1 cellular context compared by ENCODE assay signal in the genomic region with DNA sequence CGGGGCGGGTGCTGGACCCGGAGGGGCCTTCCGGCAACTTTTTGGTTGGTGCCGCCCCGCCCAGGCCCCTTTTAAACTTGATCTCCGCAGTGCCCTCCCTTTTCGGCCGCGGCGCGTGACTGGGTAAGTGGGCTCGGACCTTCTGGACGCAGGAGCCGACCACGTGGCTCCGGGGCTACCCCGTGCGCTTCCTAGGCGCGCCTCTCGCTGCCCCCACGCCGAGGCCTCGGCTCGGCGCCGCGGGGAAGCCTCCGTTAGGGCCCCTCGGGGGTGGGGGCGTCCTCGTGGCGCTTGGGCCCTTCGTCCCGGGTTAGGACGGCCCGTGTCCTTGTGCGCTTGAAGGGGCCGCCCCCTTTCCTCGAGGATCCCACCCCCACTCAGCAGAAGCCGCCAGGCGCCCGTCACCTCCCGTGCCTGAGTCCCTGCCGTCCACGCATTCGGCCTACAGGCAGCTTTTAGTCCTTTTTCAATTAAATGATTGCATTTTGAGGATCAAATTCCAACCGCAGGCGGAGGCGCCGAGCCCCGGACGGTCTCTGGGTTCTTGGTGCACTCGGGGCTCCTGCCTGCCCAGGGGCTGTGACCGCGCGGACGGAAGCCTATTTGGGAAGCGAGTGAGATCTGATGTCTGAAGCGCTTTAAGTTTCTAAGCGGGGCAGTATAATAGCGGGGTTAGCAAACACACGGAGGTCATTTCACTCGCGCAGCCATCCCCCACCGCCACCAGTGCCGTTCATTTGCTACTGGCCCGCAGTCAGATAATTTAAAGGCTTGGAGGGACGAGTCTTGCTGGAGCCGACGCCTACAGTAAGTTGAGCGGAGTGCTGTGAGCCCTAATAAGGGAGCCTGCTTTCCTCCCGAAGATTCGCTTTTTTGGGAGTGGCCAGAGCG.
A peak's percentile ranks its signal among the peaks of the same experiment; 100 is the strongest.
TF ChIP-seq lines count a peak whose summit lies in the region.

No MANE protein-coding gene starts in this region.

TF ChIP-seq in K562, 482 proteins besides CTCF, POLR2A, EP300 and RAD21 (continued from another document):
- TF ChIP-seq, protein P1, sequence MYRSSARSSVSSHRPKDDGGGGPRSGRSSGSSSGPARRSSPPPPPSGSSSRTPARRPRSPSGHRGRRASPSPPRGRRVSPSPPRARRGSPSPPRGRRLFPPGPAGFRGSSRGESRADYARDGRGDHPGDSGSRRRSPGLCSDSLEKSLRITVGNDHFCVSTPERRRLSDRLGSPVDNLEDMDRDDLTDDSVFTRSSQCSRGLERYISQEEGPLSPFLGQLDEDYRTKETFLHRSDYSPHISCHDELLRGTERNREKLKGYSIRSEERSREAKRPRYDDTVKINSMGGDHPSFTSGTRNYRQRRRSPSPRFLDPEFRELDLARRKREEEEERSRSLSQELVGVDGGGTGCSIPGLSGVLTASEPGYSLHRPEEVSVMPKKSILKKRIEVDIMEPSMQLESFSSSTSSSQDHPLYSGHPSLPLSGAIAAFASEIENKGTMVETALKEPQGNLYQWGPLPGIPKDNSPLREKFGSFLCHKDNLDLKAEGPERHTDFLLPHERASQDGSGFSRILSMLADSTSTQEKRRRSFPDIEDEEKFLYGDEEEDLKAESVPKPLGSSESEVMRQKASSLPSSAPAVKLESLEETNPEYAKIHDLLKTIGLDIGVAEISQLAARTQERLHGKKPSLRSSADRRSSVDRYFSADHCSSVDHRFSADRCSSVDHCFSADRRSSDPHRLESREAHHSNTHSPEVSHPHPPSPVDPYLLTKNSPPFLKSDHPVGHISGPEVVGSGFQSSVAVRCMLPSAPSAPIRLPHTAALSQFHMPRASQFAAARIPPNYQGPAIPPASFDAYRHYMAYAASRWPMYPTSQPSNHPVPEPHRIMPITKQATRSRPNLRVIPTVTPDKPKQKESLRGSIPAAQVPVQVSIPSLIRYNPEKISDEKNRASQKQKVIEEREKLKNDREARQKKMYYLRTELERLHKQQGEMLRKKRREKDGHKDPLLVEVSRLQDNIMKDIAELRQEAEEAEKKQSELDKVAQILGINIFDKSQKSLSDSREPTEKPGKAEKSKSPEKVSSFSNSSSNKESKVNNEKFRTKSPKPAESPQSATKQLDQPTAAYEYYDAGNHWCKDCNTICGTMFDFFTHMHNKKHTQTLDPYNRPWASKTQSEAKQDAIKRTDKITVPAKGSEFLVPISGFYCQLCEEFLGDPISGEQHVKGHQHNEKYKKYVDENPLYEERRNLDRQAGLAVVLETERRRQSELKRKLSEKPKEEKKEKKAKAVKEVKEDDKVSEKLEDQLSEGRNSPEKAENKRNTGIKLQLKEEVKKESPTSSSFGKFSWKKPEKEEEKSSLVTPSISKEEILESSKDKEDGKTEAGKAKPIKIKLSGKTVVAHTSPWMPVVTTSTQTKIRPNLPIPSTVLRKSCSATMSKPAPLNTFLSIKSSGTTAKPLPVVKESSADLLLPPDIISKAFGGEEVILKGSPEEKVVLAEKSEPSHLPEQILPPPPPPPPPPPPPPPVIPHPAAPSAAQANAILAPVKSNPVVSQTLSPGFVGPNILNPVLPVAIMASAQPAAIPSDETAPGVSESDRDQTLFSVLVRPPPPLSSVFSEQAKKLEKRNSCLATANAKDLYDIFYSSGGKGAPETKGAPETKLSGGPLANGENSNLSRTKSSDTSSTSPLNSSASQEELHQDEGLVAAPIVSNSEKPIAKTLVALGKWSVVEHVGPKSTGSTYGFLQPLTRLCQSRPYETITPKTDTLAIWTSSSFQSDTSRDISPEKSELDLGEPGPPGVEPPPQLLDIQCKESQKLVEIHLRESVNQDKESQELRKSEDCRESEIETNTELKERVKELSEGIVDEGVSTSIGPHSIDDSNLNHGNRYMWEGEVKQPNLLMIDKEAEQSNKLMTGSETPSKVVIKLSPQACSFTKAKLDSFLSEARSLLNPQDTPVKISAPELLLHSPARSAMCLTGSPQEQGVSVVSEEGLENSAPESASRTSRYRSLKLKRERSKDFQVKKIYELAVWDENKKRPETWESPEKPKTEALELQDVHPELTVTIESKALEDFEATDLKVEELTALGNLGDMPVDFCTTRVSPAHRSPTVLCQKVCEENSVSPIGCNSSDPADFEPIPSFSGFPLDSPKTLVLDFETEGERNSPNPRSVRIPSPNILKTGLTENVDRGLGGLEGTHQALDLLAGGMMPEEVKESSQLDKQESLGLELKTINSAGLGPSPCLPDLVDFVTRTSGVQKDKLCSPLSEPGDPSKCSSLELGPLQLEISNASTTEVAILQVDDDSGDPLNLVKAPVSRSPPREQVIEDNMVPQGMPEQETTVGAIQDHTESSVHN (IDR thresholded peaks at IDR 0.05; ENCODE audit: borderline replicate concordance in 1 of 2, low read depth in 1 of 2), result no peak
- TF ChIP-seq WHSC1 (IDR thresholded peaks at IDR 0.05; ENCODE audit: low read length) (no peak), U2AF1 (optimal IDR thresholded peaks at IDR 0.05; ENCODE audit: low read depth, low read length) (peak; percentile 66), CHD1 (IDR thresholded peaks at IDR 0.05; ENCODE audit: low read length) (peak; percentile 66), PCBP1 (IDR thresholded peaks at IDR 0.05; ENCODE audit: low read depth, low read length, poor library complexity, severe bottlenecking) (peak; percentile 94), EP400 (IDR thresholded peaks at IDR 0.05) (peak; percentile 99), FUS (optimal IDR thresholded peaks at IDR 0.05; ENCODE audit: low read depth, low read length) (peak; percentile 69), ZKSCAN3 (CRISPR knock-in tag; IDR thresholded peaks at IDR 0.05) (no peak), RBM14 (IDR thresholded peaks at IDR 0.05; ENCODE audit: borderline replicate concordance, insufficient read depth, low read depth, low read length) (0 out of 2 replicates have a peak, but pooled peaks have one; percentile 41), ZNF76 (CRISPR knock-in tag; IDR thresholded peaks at IDR 0.05; ENCODE audit: borderline replicate concordance) (0 out of 2 replicates have a peak, but pooled peaks have one; percentile 43), ATF3 (IDR thresholded peaks at IDR 0.05) (no peak), ATF3 (CRISPR knock-in tag; conservative IDR thresholded peaks at IDR 0.05) (peak; percentile 76; the same call in 1 of the 2 replicates), KAT8 (IDR thresholded peaks at IDR 0.05; ENCODE audit: low read depth) (no peak), SMAD4 (CRISPR knock-in tag; conservative IDR thresholded peaks at IDR 0.05) (peak; percentile 50), NR4A1 (CRISPR knock-in tag; IDR thresholded peaks at IDR 0.05) (peak; percentile 87; the same call in 1 of the 2 replicates), NR4A1 (tag; IDR thresholded peaks at IDR 0.05) (no peak; the same call in 1 of the 2 replicates), ARID1B (IDR thresholded peaks at IDR 0.05) (no peak), BHLHE40 (IDR thresholded peaks at IDR 0.05; ENCODE audit: low read length) (peak; percentile 92), E2F8 (IDR thresholded peaks at IDR 0.05; ENCODE audit: low read depth, partially characterized antibody) (no peak), HDAC8 (tag; IDR thresholded peaks at IDR 0.05) (peak; percentile 56; the same call in 1 of the 2 replicates), HIVEP1 (CRISPR knock-in tag; IDR thresholded peaks at IDR 0.05) (peak; percentile 78; the same call in 1 of the 2 replicates), RNF2 (IDR thresholded peaks at IDR 0.05) (peak; percentile 69; the same call in 1 of the 2 replicates), ZNF224 (CRISPR knock-in tag; IDR thresholded peaks at IDR 0.05) (0 out of 2 replicates have a peak, but pooled peaks have one; percentile 39)
- TF ChIP-seq, protein P2, sequence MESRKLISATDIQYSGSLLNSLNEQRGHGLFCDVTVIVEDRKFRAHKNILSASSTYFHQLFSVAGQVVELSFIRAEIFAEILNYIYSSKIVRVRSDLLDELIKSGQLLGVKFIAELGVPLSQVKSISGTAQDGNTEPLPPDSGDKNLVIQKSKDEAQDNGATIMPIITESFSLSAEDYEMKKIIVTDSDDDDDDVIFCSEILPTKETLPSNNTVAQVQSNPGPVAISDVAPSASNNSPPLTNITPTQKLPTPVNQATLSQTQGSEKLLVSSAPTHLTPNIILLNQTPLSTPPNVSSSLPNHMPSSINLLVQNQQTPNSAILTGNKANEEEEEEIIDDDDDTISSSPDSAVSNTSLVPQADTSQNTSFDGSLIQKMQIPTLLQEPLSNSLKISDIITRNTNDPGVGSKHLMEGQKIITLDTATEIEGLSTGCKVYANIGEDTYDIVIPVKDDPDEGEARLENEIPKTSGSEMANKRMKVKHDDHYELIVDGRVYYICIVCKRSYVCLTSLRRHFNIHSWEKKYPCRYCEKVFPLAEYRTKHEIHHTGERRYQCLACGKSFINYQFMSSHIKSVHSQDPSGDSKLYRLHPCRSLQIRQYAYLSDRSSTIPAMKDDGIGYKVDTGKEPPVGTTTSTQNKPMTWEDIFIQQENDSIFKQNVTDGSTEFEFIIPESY (CRISPR knock-in tag; IDR thresholded peaks at IDR 0.05), result peak; percentile 70
